In the genomic region with DNA sequence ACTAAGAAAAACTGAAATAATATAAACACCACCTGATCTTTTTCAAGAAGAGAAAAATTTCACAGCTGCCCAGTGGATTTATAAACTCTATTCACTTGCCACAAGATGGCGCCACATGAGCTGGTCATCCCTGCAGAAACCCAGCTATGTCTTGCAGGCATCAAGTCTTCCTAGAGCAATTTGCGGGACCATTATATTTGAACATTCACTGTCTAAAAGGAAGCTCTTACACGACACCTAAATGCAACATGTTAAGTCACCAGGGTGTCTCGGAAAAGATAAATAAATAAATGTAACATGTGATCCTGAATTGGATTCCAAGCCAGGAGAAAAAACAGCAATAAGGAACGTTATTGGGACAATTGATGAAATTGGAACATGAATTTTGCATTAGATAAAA, we compare ENCODE assay signal across 8 cellular contexts. TPM values are rescaled to one million over a fixed set of nuclear protein-coding genes. Genes with fewer than 3 reads are reported as not detected.
DNase-seq lines count a peak whose midpoint lies in the region; ATAC-seq and TF ChIP-seq lines count a peak whose summit lies in the region.

No MANE protein-coding gene starts in this region.

- no peak overlapping the region for H3K9ac ChIP-seq in liver (ENCODE audit: low read depth in 1 of 2, low read length in 2 of 2)

- TF ChIP-seq RAD21 in liver (IDR thresholded peaks at IDR 0.05): peak; percentile 93 to 95

- no peaks in the 10 kb centered on the region for H3K9me3 ChIP-seq in liver (ENCODE audit: control insufficient read depth in 4 of 4, low read length in 3 of 4)

- H3K36me3 ChIP-seq in liver (ENCODE audit: control insufficient read depth in 4 of 4, insufficient read depth in 3 of 4, low read depth in 1 of 4, low read length in 3 of 4): no peaks in the 10 kb centered on the region

- TF ChIP-seq CTCF in GM20000 (IDR thresholded peaks at IDR 0.05; ENCODE audit: extremely low read depth, missing control alignments) (peak; percentile 69), liver (IDR thresholded peaks at IDR 0.05; ENCODE audit: low read depth, low read length, missing input control) (peak; percentile 72)

- H3K4me3 ChIP-seq in liver (ENCODE audit: low read depth in 1 of 3, low read length in 3 of 3): no peak overlapping the region

- DNase-seq in ACHN (peak; percentile 77), GM20000 (ENCODE audit: low spot score) (peak; percentile 84), NCI-H446 treated with DMSO at 0.1 percent for 48 hours (lab: John Stamatoyannopoulos, UW) (peak; percentile 72), cerebellar cortex (ENCODE audit: low spot score) (peak; percentile 91)
- DNase-seq in activated CD4-positive, CD25-positive, alpha-beta regulatory T cell treated with anti-CD3 and anti-CD28 coated beads, Interleukin-2, amount 50 U/mL, for 72 hours: peak; percentile 73
- peak; percentile 47 to 70 (median 60) for DNase-seq in stimulated activated CD4-positive, alpha-beta T cell treated with anti-CD3 and anti-CD28 coated beads, TNF-alpha, amount 100 ng/mL, for 24 hours (ENCODE audit: low read depth in 3 of 3)

- no peak for ATAC-seq in HG03175 (IDR thresholded peaks at IDR 0.05; ENCODE audit: unreplicated experiment)

- H3K27me3 ChIP-seq in liver (ENCODE audit: control insufficient read depth in 4 of 4, insufficient read depth in 4 of 4, low read length in 3 of 4): no peaks in the 10 kb centered on the region

- no peak overlapping the region for H3K27ac ChIP-seq in liver (ENCODE audit: low read depth in 1 of 2, low read length in 2 of 2)

- H3K4me1 ChIP-seq in liver (ENCODE audit: control insufficient read depth in 4 of 4, insufficient read depth in 4 of 4, low read length in 3 of 4): peaks cover 0 to 12% (median 3%) of the 10 kb centered on the region in 4 donors

- 8% methylated on average over 5 of the region's 5 CpGs for WGBS in liver

- in situ Hi-C loops in ACHN (cut with HindIII; ENCODE audit: low pct_ligation_motif_present, low pct_unique_long_range_greater_than_20kb, low sequenced_read_pairs): no loop called here

TF ChIP-seq in liver, 16 proteins besides CTCF, POLR2A, EP300 and RAD21:
- TF ChIP-seq YY1 (IDR thresholded peaks at IDR 0.05) (peak; percentile 44), EGR1 (IDR thresholded peaks at IDR 0.05; ENCODE audit: low read depth in 2 of 2) (no peak), NR2F2 (IDR thresholded peaks at IDR 0.05) (no peak), JUND (IDR thresholded peaks at IDR 0.05) (no peak)

RNA-seq across cellular contexts. Expression of gene AKT2, which starts 20.3 kb away (rescaled TPM):
- 100 to 1,000 TPM in 1 of 2 donors, 10 to 100 TPM in 1; 49.6 to 110 TPM for total RNA-seq in liver
- 10 to 100 TPM; 23.2 to 71.3 TPM for polyA plus RNA-seq in liver

RNA-seq across cellular contexts. Expression of gene C19orf47, which starts 42.8 kb away (rescaled TPM):
- total RNA-seq in liver: 1 to 10 TPM; 3.9 to 4.3 TPM
- 1 to 10 TPM; 5.7 to 6.0 TPM for polyA plus RNA-seq in liver

RNA-seq across cellular contexts. Expression of gene PLD3, which starts 43.1 kb away (rescaled TPM):
- 100 to 1,000 TPM in 1 of 2 donors, 10 to 100 TPM in 1; 88.9 to 122 TPM for total RNA-seq in liver
- 100 to 1,000 TPM in 1 of 2 donors, 10 to 100 TPM in 1; 56.0 to 125 TPM for polyA plus RNA-seq in liver
